20 cellular contexts compared by ENCODE assay signal in genomic region chr18:78822171-78822570, GRCh38.
"Had no signal": no experiment of that assay in that cellular context is flagged by ENCODE, and none has a peak within 500 bp of the region (broad histone marks: within the 10 kb centered on the region; RNA-seq: fewer than 3 reads in every experiment).

No MANE protein-coding gene starts in this region.

- H3K4me3 ChIP-seq: esophagus squamous epithelium, lower lobe of right lung, pancreas, smooth muscle cell, stomach, thyroid gland, upper lobe of left lung had no signal

- H3K27me3 ChIP-seq: thyroid gland, upper lobe of left lung had no signal

- H3K4me1 ChIP-seq: esophagus squamous epithelium, lower lobe of right lung, pancreas, stomach, thyroid gland, upper lobe of left lung had no signal

- H3K27ac ChIP-seq: esophagus squamous epithelium, lower lobe of right lung, neutrophil, pancreas, stomach, thyroid gland, upper lobe of left lung had no signal

- H3K9me3 ChIP-seq: esophagus squamous epithelium, lower lobe of right lung, neutrophil, pancreas, stomach, thyroid gland, upper lobe of left lung had no signal

- H3K36me3 ChIP-seq: esophagus squamous epithelium, lower lobe of right lung, neutrophil, pancreas, stomach, thyroid gland, upper lobe of left lung had no signal

- DNase-seq: cerebellar nuclear complex; dermis blood vessel endothelial cell; effector memory CD4-positive, alpha-beta T cell; erythroblast; esophagus squamous epithelium; foreskin melanocyte; hypothalamus; immature natural killer cell; left ventricle myocardium superior; lower lobe of right lung; natural killer cell; stimulated activated CD4-positive, alpha-beta T cell treated with anti-CD3 and anti-CD28 coated beads, Interleukin-2, amount 100 ng/mL, for 24 hours; stimulated activated CD4-positive, alpha-beta T cell treated with anti-CD3 and anti-CD28 coated beads, Interleukin-4, amount 100 ng/mL, for 24 hours; stimulated activated naive CD4-positive, alpha-beta T cell treated with Interleukin-2 at 50 U/mL for 16 hours; stomach; thyroid gland; upper lobe of left lung had no signal
